8 cellular contexts compared by ENCODE assay signal in genomic region chr12:10771132-10771733, GRCh38. TPM values are rescaled to one million over a fixed set of nuclear protein-coding genes. Genes with fewer than 3 reads are reported as not detected.
A peak's percentile ranks its signal among the peaks of the same experiment; 100 is the strongest.
DNase-seq lines count a peak whose midpoint lies in the region; ATAC-seq and TF ChIP-seq lines count a peak whose summit lies in the region.

No MANE protein-coding gene starts in this region.

- no peak for TF ChIP-seq POLR2A in tibial nerve (IDR thresholded peaks at IDR 0.05)

- H3K9ac ChIP-seq in KMS-11, result no peak overlapping the region

- peak; percentile 73 for TF ChIP-seq CTCF in KMS-11 (conservative IDR thresholded peaks at IDR 0.05; ENCODE audit: low read depth, low read length)
- TF ChIP-seq CTCF in WTC11 (IDR thresholded peaks at IDR 0.05), result peak; percentile 37
- peak; percentile 45 to 77 (median 57) for TF ChIP-seq CTCF in tibial nerve (IDR thresholded peaks at IDR 0.05)

- CTCF ChIA-PET in WTC11 (lab: Charles Lee), result interaction anchor here (0.6 to 3.4 kb wide), 24 partner anchors 8 to 1262 kb away, joined by 3 to 66 read pairs (median 4); partner anchors contain the start of gene SMIM10L1

- no peak overlapping the region for H3K27ac Mint-ChIP-seq in WTC11

- H4K20me1 ChIP-seq in KMS-11 (ENCODE audit: insufficient read depth), result no peaks in the 10 kb centered on the region

- H3K9me3 Mint-ChIP-seq in WTC11, result no peaks in the 10 kb centered on the region

- POLR2A ChIA-PET in WTC11 (lab: Charles Lee), result interaction anchor here (1.1 kb wide), 1 partner anchor 198 kb away, joined by 3 read pairs; no protein-coding TSS in a partner anchor

- WGBS in iPS DF 6.9 (ENCODE audit: insufficient coverage, insufficient read length), result no CpG with 5 or more reads among the region's 1 CpG
- 0 to 2% methylated on average over 1 of the region's 1 CpG for WGBS in tibial nerve, 2 donors

- intact Hi-C loops in sciatic nerve (cut with DNase I), result loop anchor here (10.0 kb wide), 1 partner anchor 434 kb away; no protein-coding TSS in a partner anchor

- no peak overlapping the region for H2AFZ ChIP-seq in KMS-11 (ENCODE audit: low read depth)

- H3K4me1 ChIP-seq in KMS-11 (ENCODE audit: low read depth, poor library complexity, severe bottlenecking), result no peaks in the 10 kb centered on the region
- H3K4me1 ChIP-seq in iPS DF 6.9 (ENCODE audit: control insufficient read depth, insufficient read depth, low read length), result no peaks in the 10 kb centered on the region
- no peaks in the 10 kb centered on the region for H3K4me1 ChIP-seq in tibial nerve

- H3K27me3 Mint-ChIP-seq in WTC11 (ENCODE audit: low read depth), result peaks cover 6% of the 10 kb centered on the region

- no peaks in the 10 kb centered on the region for H3K79me2 ChIP-seq in KMS-11 (ENCODE audit: insufficient read depth, low read depth)

- H3K4me1 Mint-ChIP-seq in WTC11, result no peaks in the 10 kb centered on the region

- no peak for TF ChIP-seq EP300 in tibial nerve (IDR thresholded peaks at IDR 0.05)

- no peaks in the 10 kb centered on the region for H3K36me3 Mint-ChIP-seq in WTC11

- H3K9me3 ChIP-seq in iPS DF 6.9 (ENCODE audit: control insufficient read depth, insufficient read depth, low read length), result no peaks in the 10 kb centered on the region
- H3K9me3 ChIP-seq in tibial nerve, result no peaks in the 10 kb centered on the region

- H3K27ac ChIP-seq in KMS-11, result no peak overlapping the region
- no peak overlapping the region for H3K27ac ChIP-seq in iPS DF 6.9 (ENCODE audit: low read length)
- H3K27ac ChIP-seq in tibial nerve, result no peak overlapping the region

- no peak overlapping the region for H3K4me2 ChIP-seq in KMS-11

- no peaks in the 10 kb centered on the region for H3K27me3 ChIP-seq in KMS-11 (ENCODE audit: insufficient read depth, low read depth)
- H3K27me3 ChIP-seq in iPS DF 6.9 (ENCODE audit: control insufficient read depth, insufficient read depth, low read length), result no peaks in the 10 kb centered on the region
- H3K27me3 ChIP-seq in tibial nerve, result peaks cover 0 to 2% of the 10 kb centered on the region in 2 donors

- ATAC-seq in WTC11, result no peak
- ATAC-seq in GM21423 (IDR thresholded peaks at IDR 0.05; ENCODE audit: unreplicated experiment), result no peak
- ATAC-seq in sciatic nerve, result no peak
- no peak for ATAC-seq in GM21786 (IDR thresholded peaks at IDR 0.05; ENCODE audit: unreplicated experiment)

- H3K36me3 ChIP-seq in KMS-11 (ENCODE audit: insufficient read depth), result no peaks in the 10 kb centered on the region
- no peaks in the 10 kb centered on the region for H3K36me3 ChIP-seq in iPS DF 6.9 (ENCODE audit: control insufficient read depth, insufficient read depth, low read length)
- H3K36me3 ChIP-seq in tibial nerve, result no peaks in the 10 kb centered on the region

- no peak overlapping the region for H3K4me3 Mint-ChIP-seq in WTC11

- H3K4me3 ChIP-seq in KMS-11 (IDR thresholded peaks at IDR 0.05; ENCODE audit: insufficient read depth, low read depth, low read length), result no peak overlapping the region
- no peak overlapping the region for H3K4me3 ChIP-seq in iPS DF 6.9 (ENCODE audit: low read length)
- H3K4me3 ChIP-seq in tibial nerve, result no peak overlapping the region

- DNase-seq in DMS114 treated with DMSO at 0.1 percent for 48 hours (lab: John Stamatoyannopoulos, UW; ENCODE audit: unreplicated experiment), result peak; percentile 43
- DNase-seq in WTC11 (ENCODE audit: low spot score), result no peak
- DNase-seq in iPS DF 6.9 (ENCODE audit: low read depth, low spot score), result peak; percentile 7
- peak in 1 of 2 donors; percentile 31 for DNase-seq in tibial nerve (ENCODE audit: low spot score in 2 of 2)
- no peak for DNase-seq in sciatic nerve (ENCODE audit: low spot score)

TF ChIP-seq in WTC11, 78 proteins besides CTCF, POLR2A, EP300 and RAD21:
- TF ChIP-seq ZNF423 (CRISPR knock-in tag; IDR thresholded peaks at IDR 0.05), result no peak

RNA-seq across cellular contexts. Expression of gene TAS2R7, which starts 31.2 kb away (rescaled TPM):
- not detected in 3 replicates for total RNA-seq in WTC11 (2021)
- total RNA-seq in tibial nerve, result 1 to 10 TPM in 1 of 4 donors, not detected in 3; 1.5 TPM
- not detected for total RNA-seq in sciatic nerve

RNA-seq across cellular contexts. Expression of gene TAS2R8, which starts 35.9 kb away (rescaled TPM):
- total RNA-seq in WTC11 (2021) (not detected in 3 replicates), tibial nerve (not detected), sciatic nerve (0.27 TPM)

RNA-seq across cellular contexts. Expression of gene TAS2R9, which starts 38.7 kb away (rescaled TPM):
- not detected in 3 replicates for total RNA-seq in WTC11 (2021)
- not detected for total RNA-seq in tibial nerve
- total RNA-seq in sciatic nerve, result not detected

RNA-seq across cellular contexts. Expression of gene YBX3, which starts 48.1 kb away (rescaled TPM):
- total RNA-seq in WTC11 (2021), result 396 to 411 TPM (median 409 TPM) in 3 replicates
- total RNA-seq in tibial nerve, result 100 to 1,000 TPM; 264 to 714 (median 382) TPM
- total RNA-seq in sciatic nerve, result 371 TPM

RNA-seq across cellular contexts. Expression of gene TAS2R10, which starts 54.9 kb away (rescaled TPM):
- total RNA-seq in WTC11 (2021) (not detected in 3 replicates), tibial nerve (1 to 10 TPM in 2 of 4 donors, under 1 TPM in 1, not detected in 1; 0.59 to 1.7 (median 1.5) TPM), sciatic nerve (1.7 TPM)

Comparison
In these comparisons a context has a peak if more than half of its experiments do, and no peak if none do; other contexts are left out.
1. DNase-seq: peak in DMS114 treated with DMSO at 0.1 percent for 48 hours (single experiment) and iPS DF 6.9 (single experiment); none in WTC11 (single experiment) and sciatic nerve (single experiment).
2. Peak in every context shown above with its lines, with median percentiles within 50 percentile points of each other: CTCF ChIP-seq.